Comparison of ENCODE assay signal across 8 cellular contexts in the genomic region with DNA sequence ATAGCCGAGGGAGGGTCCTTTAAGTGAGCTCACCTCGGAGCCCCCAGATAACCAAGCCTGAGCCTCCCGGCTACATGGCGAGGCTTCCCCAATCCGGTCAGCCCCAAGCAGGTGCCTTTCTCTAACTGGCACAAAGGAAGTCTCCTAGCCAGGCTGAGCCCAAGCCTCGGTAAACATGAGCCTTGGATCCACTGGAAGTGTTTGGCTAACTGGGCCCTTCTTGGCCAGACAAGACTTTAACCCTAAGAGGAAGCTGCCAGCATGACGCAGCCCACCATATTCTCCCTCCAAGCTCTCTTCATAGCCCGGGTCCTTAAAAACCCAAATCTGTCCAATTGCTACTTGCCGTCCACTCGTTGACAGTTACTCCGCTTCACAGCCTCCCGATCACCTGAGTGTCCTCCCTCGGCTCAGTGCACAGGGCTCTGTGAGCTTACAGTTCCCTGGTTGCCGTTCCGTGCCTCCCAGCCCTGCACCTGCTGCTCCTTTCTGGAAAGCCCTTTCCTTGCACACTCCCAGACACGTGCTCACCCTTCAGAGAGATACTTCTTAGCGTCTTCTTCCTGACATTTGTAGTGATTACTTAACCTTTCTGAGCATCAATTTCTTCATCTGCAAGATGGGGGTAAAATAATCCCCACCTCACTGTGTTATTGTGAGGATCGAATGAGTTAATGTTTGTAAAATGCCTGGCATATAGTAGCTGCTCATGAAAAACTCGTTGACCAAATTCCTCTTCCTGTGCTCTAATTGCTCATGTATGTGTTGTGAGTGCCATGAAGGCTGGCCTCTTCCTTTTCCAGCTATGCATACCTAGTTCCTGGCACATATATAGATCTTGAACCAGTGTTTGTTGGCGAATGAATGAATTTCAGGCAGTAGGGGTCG. TPM values are rescaled to one million over a fixed set of nuclear protein-coding genes. Genes with fewer than 3 reads are reported as not detected.
DNase-seq lines count a peak whose midpoint lies in the region; ATAC-seq and TF ChIP-seq lines count a peak whose summit lies in the region.

No MANE protein-coding gene starts in this region.

- H3K9me3 ChIP-seq in lung (ENCODE audit: control insufficient read depth in 2 of 2, insufficient read depth in 1 of 2, low read length in 1 of 2), result no peaks in the 10 kb centered on the region
- no peaks in the 10 kb centered on the region for H3K9me3 ChIP-seq in uterus

- no peaks in the 10 kb centered on the region for H3K9me3 Mint-ChIP-seq in activated naive CD4-positive, alpha-beta T cell treated with anti-CD3 and anti-CD28 coated beads, Interleukin-2, amount 50 U/mL, for 24 hours
- H3K9me3 Mint-ChIP-seq in activated naive CD4-positive, alpha-beta T cell treated with anti-CD3 and anti-CD28 coated beads, Interleukin-2, amount 50 U/mL, for 72 hours, result no peaks in the 10 kb centered on the region

- H3K27ac ChIP-seq in angular gyrus (ENCODE audit: low read depth, low read length), result peak overlapping the region; percentile 92
- H3K27ac ChIP-seq in lung (ENCODE audit: low read depth in 1 of 2, low read length in 1 of 2), result peak overlapping the region; percentile 83 to 97
- H3K27ac ChIP-seq in uterus, result peak overlapping the region; percentile 96 to 97

- H3K4me1 Mint-ChIP-seq in activated naive CD4-positive, alpha-beta T cell treated with anti-CD3 and anti-CD28 coated beads, Interleukin-2, amount 50 U/mL, for 24 hours, result peaks cover 42% of the 10 kb centered on the region

- TF ChIP-seq POLR2A in uterus (IDR thresholded peaks at IDR 0.05), result no peak

- H3K36me3 ChIP-seq in lung (ENCODE audit: control insufficient read depth in 2 of 2, insufficient read depth in 2 of 2, low read length in 2 of 2) (no peaks in the 10 kb centered on the region), uterus (no peaks in the 10 kb centered on the region)

- WGBS in lung, 2 donors, result 63 to 64% methylated on average over 21 of the region's 21 CpGs

- H3K4me3 Mint-ChIP-seq in activated naive CD4-positive, alpha-beta T cell treated with anti-CD3 and anti-CD28 coated beads, Interleukin-2, amount 50 U/mL, for 24 hours, result peak overlapping the region; percentile 77

- H3K27ac Mint-ChIP-seq in activated naive CD4-positive, alpha-beta T cell treated with anti-CD3 and anti-CD28 coated beads, Interleukin-2, amount 50 U/mL, for 24 hours, result peak overlapping the region; percentile 32
- peak overlapping the region in 1 of 2 donors; percentile 31 for H3K27ac Mint-ChIP-seq in activated naive CD4-positive, alpha-beta T cell treated with anti-CD3 and anti-CD28 coated beads, Interleukin-2, amount 50 U/mL, for 72 hours

- no peaks in the 10 kb centered on the region for H3K27me3 Mint-ChIP-seq in activated naive CD4-positive, alpha-beta T cell treated with anti-CD3 and anti-CD28 coated beads, Interleukin-2, amount 50 U/mL, for 24 hours

- no peak for ATAC-seq in activated naive CD4-positive, alpha-beta T cell treated with anti-CD3 and anti-CD28 coated beads, Interleukin-2, amount 50 U/mL, for 72 hours
- no peak for ATAC-seq in lung (ENCODE audit: insufficient read depth, low FRiP score)

- H3K4me1 ChIP-seq in lung (ENCODE audit: control insufficient read depth in 2 of 2, insufficient read depth in 2 of 2, low read length in 2 of 2) (peaks cover 5 to 27% of the 10 kb centered on the region in 2 donors), uterus (peaks cover 0 to 11% of the 10 kb centered on the region in 2 donors)

- no peak overlapping the region for H3K4me3 ChIP-seq in lung
- H3K4me3 ChIP-seq in uterus, result peak overlapping the region; percentile 13 to 50

- no peaks in the 10 kb centered on the region for H3K36me3 Mint-ChIP-seq in activated naive CD4-positive, alpha-beta T cell treated with anti-CD3 and anti-CD28 coated beads, Interleukin-2, amount 50 U/mL, for 24 hours
- no peaks in the 10 kb centered on the region for H3K36me3 Mint-ChIP-seq in activated naive CD4-positive, alpha-beta T cell treated with anti-CD3 and anti-CD28 coated beads, Interleukin-2, amount 50 U/mL, for 72 hours

- TF ChIP-seq CTCF in lung (IDR thresholded peaks at IDR 0.05; ENCODE audit: control extremely low read depth, extremely low read depth) (no peak), uterus (IDR thresholded peaks at IDR 0.05) (no peak)

- no peak for DNase-seq in activated naive CD4-positive, alpha-beta T cell treated with anti-CD3 and anti-CD28 coated beads, Interleukin-2, amount 50 U/mL, for 72 hours (ENCODE audit: low spot score in 2 of 2)
- DNase-seq in lung (ENCODE audit: low spot score) (no peak), uterus (no peak), globus pallidus (ENCODE audit: low spot score) (no peak), GM19238 (ENCODE audit: insufficient read length, low spot score) (no peak)
- DNase-seq in activated CD4-positive, alpha-beta T cell treated with anti-CD3 and anti-CD28 coated beads, Interleukin-2, amount 50 U/mL, for 1 hour, result no peak

- H3K27me3 ChIP-seq in lung (ENCODE audit: control insufficient read depth, insufficient read depth) (no peaks in the 10 kb centered on the region), uterus (no peaks in the 10 kb centered on the region)

- intact Hi-C loops in uterus (cut with DNase I; ENCODE audit: low total_unique reads), result loop anchor here (10.0 kb wide), 1 partner anchor 71 kb away; a partner anchor contains a TSS

RNA-seq across cellular contexts. Expression of a gene that starts 25.6 kb away (rescaled TPM):
- 100 to 1,000 TPM; 120 to 122 TPM for total RNA-seq in activated naive CD4-positive, alpha-beta T cell treated with anti-CD3 and anti-CD28 coated beads, Interleukin-2, amount 50 U/mL, for 72 hours
- 10 to 100 TPM; 26.8 to 72.0 TPM for total RNA-seq in lung
- polyA plus RNA-seq in lung, result 10 to 100 TPM; 85.8 to 92.2 TPM
- 10 to 100 TPM; 14.4 to 56.4 (median 17.8) TPM for total RNA-seq in uterus

RNA-seq across cellular contexts. Expression of a gene that starts 51.0 kb away (rescaled TPM):
- total RNA-seq in activated naive CD4-positive, alpha-beta T cell treated with anti-CD3 and anti-CD28 coated beads, Interleukin-2, amount 50 U/mL, for 72 hours, result 10 to 100 TPM; 13.8 to 20.6 TPM
- total RNA-seq in lung, result 10 to 100 TPM; 10.8 to 18.0 TPM
- polyA plus RNA-seq in lung, result 1 to 10 TPM; 3.9 to 4.8 TPM
- total RNA-seq in uterus, result 10 to 100 TPM in 2 of 4 donors, 1 to 10 TPM in 1, under 1 TPM in 1; 0.29 to 24.7 (median 9.5) TPM
